ENCODE assay signal across 16 cellular contexts in genomic region chr2:184302506-184302905, GRCh38.
"Had no signal": no experiment of that assay in that cellular context is flagged by ENCODE, and none has a peak within 500 bp of the region (broad histone marks: within the 10 kb centered on the region; RNA-seq: fewer than 3 reads in every experiment).

No MANE protein-coding gene starts in this region.

- H3K27ac ChIP-seq: coronary artery, psoas muscle, skin epidermis, suprapubic skin, transverse colon, vagina had no signal

- H3K36me3 ChIP-seq: suprapubic skin, transverse colon, vagina had no signal

- H3K4me1 ChIP-seq: psoas muscle, suprapubic skin, transverse colon, vagina had no signal

- ATAC-seq: esophagus mucosa; left ventricle myocardium superior; naive thymus-derived CD8-positive, alpha-beta T cell; psoas muscle; right cardiac atrium had no signal

- DNase-seq: activated CD4-positive, alpha-beta T cell treated with anti-CD3 and anti-CD28 coated beads, Interleukin-2, amount 50 U/mL, for 4 hours; immature natural killer cell; left ventricle myocardium superior; mesendoderm; naive thymus-derived CD8-positive, alpha-beta T cell; psoas muscle; right cardiac atrium; stimulated activated CD4-positive, alpha-beta T cell treated with anti-CD3 and anti-CD28 coated beads, Interleukin-15, amount 100 ng/mL, for 24 hours; stimulated activated CD4-positive, alpha-beta T cell treated with anti-CD3 and anti-CD28 coated beads, Interleukin-2, amount 100 ng/mL, for 48 hours; T-helper 2 cell; transverse colon had no signal

- H3K4me3 ChIP-seq: coronary artery, psoas muscle, skin epidermis, suprapubic skin, transverse colon, vagina had no signal

- H3K9me3 ChIP-seq: psoas muscle, suprapubic skin, transverse colon, vagina had no signal

- H3K27me3 ChIP-seq: suprapubic skin, transverse colon, vagina had no signal
